5 cellular contexts compared by ENCODE assay signal in genomic region chr2:192983173-192983572, GRCh38.
"Had no signal": no experiment of that assay in that cellular context is flagged by ENCODE, and none has a peak within 500 bp of the region (broad histone marks: within the 10 kb centered on the region; RNA-seq: fewer than 3 reads in every experiment).

No MANE protein-coding gene starts in this region.

- DNase-seq: H9, HCEC 1CT, IMR-90 had no signal

- H3K4me3 Mint-ChIP-seq: GM23338, H9 had no signal

- H3K4me3 ChIP-seq: GM23338, K562 had no signal

- H2AFZ ChIP-seq: GM23338 had no signal

- H3K27ac Mint-ChIP-seq: GM23338 had no signal

- ATAC-seq: GM23338, K562 had no signal

- H3K4me2 ChIP-seq: GM23338 had no signal

- H3K9me3 Mint-ChIP-seq: GM23338, H9 had no signal
